1 cellular context compared by ENCODE assay signal in the genomic region with DNA sequence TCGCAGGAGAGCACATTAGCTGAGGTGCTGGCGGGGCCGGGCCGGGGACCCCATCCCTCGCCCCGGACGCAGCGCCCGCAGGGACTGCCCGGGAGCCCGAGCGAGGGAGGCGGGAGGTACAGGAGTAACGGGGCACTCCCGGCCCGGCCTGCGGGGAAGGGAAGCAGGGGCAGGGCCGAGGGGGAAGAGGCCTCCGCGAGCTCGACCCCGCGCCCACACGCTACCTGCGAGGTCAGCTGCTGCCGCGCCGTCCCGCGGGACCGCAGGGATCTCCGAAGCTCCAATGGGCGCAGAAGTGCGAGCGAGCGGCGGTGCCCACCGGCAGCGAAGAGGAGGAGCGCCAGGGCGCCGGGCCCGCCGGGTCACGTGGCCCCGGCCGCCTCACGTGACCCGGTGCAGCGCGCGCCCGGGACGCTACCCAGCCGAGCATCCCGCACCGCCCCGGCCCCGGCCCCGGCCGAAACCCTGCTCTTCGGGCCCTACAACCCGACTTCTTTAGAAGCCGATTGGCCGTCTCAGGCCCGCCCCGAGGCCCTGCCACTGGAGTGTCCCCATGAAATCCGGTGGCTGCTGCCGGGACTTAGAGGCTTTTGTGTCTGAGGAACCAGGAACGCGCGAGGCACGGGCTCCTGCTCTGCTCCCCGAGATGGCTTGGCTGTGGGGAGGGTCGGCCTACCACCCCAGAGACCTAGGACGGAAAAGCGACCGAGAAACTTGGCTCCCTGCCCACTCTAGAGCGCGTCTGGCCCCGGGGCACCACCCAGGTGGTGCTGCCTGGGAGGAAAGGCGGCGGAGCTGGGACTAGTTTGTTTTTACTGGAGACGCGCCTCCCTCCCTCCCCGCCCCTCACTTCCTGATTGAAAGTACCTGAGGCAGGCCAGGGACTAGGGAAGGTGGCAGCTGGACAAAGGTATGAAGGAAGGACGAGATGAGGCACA.
TF ChIP-seq lines count a peak whose summit lies in the region.

Gene RCBTB1, minus strand, starts transcription at position 339 of the 938 bp plus-strand sequence. CDS start 18,279 bp downstream, outside the sequence.

TF ChIP-seq in Ishikawa, 13 proteins besides CTCF, POLR2A, EP300 and RAD21 (continued from another document):
- TF ChIP-seq TAF1 (IDR thresholded peaks at IDR 0.05; ENCODE audit: low read depth): peak; percentile 37
- TF ChIP-seq FOXM1 (IDR thresholded peaks at IDR 0.05; ENCODE audit: borderline replicate concordance, low read depth): no peak
